Comparison of ENCODE assay signal across 13 cellular contexts in genomic region chr1:245045087-245045881, GRCh38.
DNase-seq lines count a peak whose midpoint lies in the region; ATAC-seq, FAIRE-seq and TF ChIP-seq lines count a peak whose summit lies in the region.
"Had no signal": no experiment of that assay in that cellular context is flagged by ENCODE, and none has a peak within 500 bp of the region (broad histone marks: within the 10 kb centered on the region; RNA-seq: fewer than 3 reads in every experiment).

No MANE protein-coding gene starts in this region.

- no peak overlapping the region for H4K8ac ChIP-seq in trophoblast cell (ENCODE audit: low read depth, low read length)

- H3K79me1 ChIP-seq in trophoblast cell (ENCODE audit: low read length) = no peaks in the 10 kb centered on the region

- no peak overlapping the region for H3K4me3 Mint-ChIP-seq in astrocyte (ENCODE audit: unreplicated experiment)
- H3K4me3 Mint-ChIP-seq: activated T-cell treated with anti-CD3 and anti-CD28 coated beads, Interleukin-2, amount 50 U/mL, for 72 hours had no signal

- H4K91ac ChIP-seq in trophoblast cell (ENCODE audit: low read depth, low read length) = no peak overlapping the region

- H2AK5ac ChIP-seq in trophoblast cell (ENCODE audit: low read length) = no peak overlapping the region

- H3K9ac ChIP-seq in astrocyte (ENCODE audit: low read length) = no peak overlapping the region
- no peak overlapping the region for H3K9ac ChIP-seq in rectal smooth muscle tissue (ENCODE audit: low read length)
- H3K9ac ChIP-seq in trophoblast cell (ENCODE audit: low read length) = no peak overlapping the region

- H3K27me3 ChIP-seq in astrocyte (ENCODE audit: insufficient read depth, low read length) (no peaks in the 10 kb centered on the region), heart right ventricle (no peaks in the 10 kb centered on the region), rectal smooth muscle tissue (ENCODE audit: control insufficient read depth, insufficient read depth, low read length) (no peaks in the 10 kb centered on the region), trophoblast cell (ENCODE audit: insufficient read depth, low read length) (no peaks in the 10 kb centered on the region)
- H3K27me3 ChIP-seq: neutrophil had no signal

- ATAC-seq in heart right ventricle (peak; percentile 34 to 84 (median 62)), GM18519 (IDR thresholded peaks at IDR 0.05; ENCODE audit: low FRiP score, unreplicated experiment) (no peak), GM21423 (IDR thresholded peaks at IDR 0.05; ENCODE audit: unreplicated experiment) (no peak)
- ATAC-seq: activated T-cell treated with anti-CD3 and anti-CD28 coated beads, Interleukin-2, amount 50 U/mL, for 72 hours had no signal

- TF ChIP-seq CTCF in astrocyte (IDR thresholded peaks at IDR 0.05; ENCODE audit: insufficient read depth, low read depth, low read length) (no peak), heart right ventricle (IDR thresholded peaks at IDR 0.05) (no peak)

- 64 to 72% methylated on average over 9 of the region's 9 CpGs for WGBS in heart right ventricle, 2 donors
- WGBS in trophoblast cell (ENCODE audit: extremely low coverage, insufficient coverage, insufficient read length) = no CpG with 5 or more reads among the region's 9 CpGs

- intact Hi-C loops in heart right ventricle (cut with DNase I) = loop anchor here in 8 of 10 donors (5.0 to 10.0 kb wide), 4 partner anchors 180 to 443 kb away; partner anchors contain the start of genes COX20 (in 4 of the 8) and HNRNPU (in 2 of the 8)

- H3K4me3 ChIP-seq in astrocyte (ENCODE audit: insufficient read depth, low read depth, low read length) (no peak overlapping the region), heart right ventricle (peak overlapping the region in 2 of 10 donors; percentile 1 to 8), rectal smooth muscle tissue (ENCODE audit: low read length) (peak overlapping the region; percentile 38), trophoblast cell (ENCODE audit: low read depth, low read length) (no peak overlapping the region)

- H2AFZ ChIP-seq in astrocyte (ENCODE audit: low read depth, low read length) (no peak overlapping the region), trophoblast cell (ENCODE audit: insufficient read depth, low read length, poor library complexity) (no peak overlapping the region)

- no peaks in the 10 kb centered on the region for H3K9me3 Mint-ChIP-seq in astrocyte (ENCODE audit: unreplicated experiment)
- H3K9me3 Mint-ChIP-seq: activated T-cell treated with anti-CD3 and anti-CD28 coated beads, Interleukin-2, amount 50 U/mL, for 72 hours had no signal

- H3K14ac ChIP-seq in trophoblast cell (ENCODE audit: low read length) = no peak overlapping the region

- no peak overlapping the region for H3K4ac ChIP-seq in trophoblast cell (ENCODE audit: low read depth, low read length)

- H4K20me1 ChIP-seq in astrocyte (ENCODE audit: insufficient read depth, low read length) = no peaks in the 10 kb centered on the region

- no peak overlapping the region for H2BK12ac ChIP-seq in trophoblast cell (ENCODE audit: low read length)

- H3K9me3 ChIP-seq in astrocyte (ENCODE audit: insufficient read depth, low read depth, low read length) = no peaks in the 10 kb centered on the region
- H3K9me3 ChIP-seq in heart right ventricle = no peaks in the 10 kb centered on the region
- no peaks in the 10 kb centered on the region for H3K9me3 ChIP-seq in trophoblast cell (ENCODE audit: insufficient read depth, low read depth, low read length)
- H3K9me3 ChIP-seq: neutrophil had no signal

- no peak overlapping the region for H3K18ac ChIP-seq in trophoblast cell (ENCODE audit: low read length)

- H3K23ac ChIP-seq in trophoblast cell (ENCODE audit: low read length) = no peak overlapping the region

- H3K4me1 ChIP-seq in astrocyte (ENCODE audit: insufficient read depth, low read length) (peaks cover 4% of the 10 kb centered on the region), heart right ventricle (peaks cover 0 to 43% (median 13%) of the 10 kb centered on the region in 9 donors), rectal smooth muscle tissue (ENCODE audit: control insufficient read depth, insufficient read depth, low read length) (peaks cover 3% of the 10 kb centered on the region), trophoblast cell (ENCODE audit: control insufficient read depth in 1 of 2, insufficient read depth in 2 of 2, low read length in 2 of 2) (no peaks in the 10 kb centered on the region)

- H3K27me3 Mint-ChIP-seq in astrocyte (ENCODE audit: low read depth, unreplicated experiment) = no peaks in the 10 kb centered on the region

- no peak overlapping the region for H2BK120ac ChIP-seq in trophoblast cell (ENCODE audit: insufficient read depth, low read length, poor library complexity)

- FAIRE-seq in astrocyte (lab: Jason Lieb, UNC) = no peak

- no peak overlapping the region for H3K27ac Mint-ChIP-seq in astrocyte (ENCODE audit: unreplicated experiment)
- H3K27ac Mint-ChIP-seq: activated T-cell treated with anti-CD3 and anti-CD28 coated beads, Interleukin-2, amount 50 U/mL, for 72 hours had no signal

- no peak overlapping the region for H4K12ac ChIP-seq in trophoblast cell (ENCODE audit: low read depth, low read length)

- H2BK5ac ChIP-seq in trophoblast cell (ENCODE audit: low read depth, low read length, poor library complexity) = no peak overlapping the region

- H3K4me1 Mint-ChIP-seq in astrocyte (ENCODE audit: low read depth, unreplicated experiment) = no peaks in the 10 kb centered on the region

- peak; percentile 70 for DNase-seq in HT-29 (ENCODE audit: low spot score)
- peak; percentile 17 for DNase-seq in astrocyte (ENCODE audit: low read depth)
- DNase-seq in heart right ventricle = peak in 1 of 2 donors; percentile 74
- no peak for DNase-seq in trophoblast cell
- DNase-seq in NCI-H1092 treated with DMSO at 0.1 percent for 48 hours (lab: John Stamatoyannopoulos, UW) = no peak
- DNase-seq: activated T-cell treated with anti-CD3 and anti-CD28 coated beads, Interleukin-2, amount 50 U/mL, for 72 hours; DMS79; NCI-H748 treated with DMSO at 0.1 percent for 48 hours; T1000 had no signal

- H3K4me2 ChIP-seq in astrocyte (ENCODE audit: low read length) (peak overlapping the region; percentile 9), trophoblast cell (ENCODE audit: low read length) (no peak overlapping the region)

- no peaks in the 10 kb centered on the region for H3K36me3 ChIP-seq in astrocyte (ENCODE audit: insufficient read depth, low read length)
- H3K36me3 ChIP-seq in heart right ventricle = no peaks in the 10 kb centered on the region
- H3K36me3 ChIP-seq in rectal smooth muscle tissue (ENCODE audit: control insufficient read depth, insufficient read depth, low read length) = no peaks in the 10 kb centered on the region
- no peaks in the 10 kb centered on the region for H3K36me3 ChIP-seq in trophoblast cell (ENCODE audit: control insufficient read depth in 1 of 2, insufficient read depth in 2 of 2, low read length in 2 of 2)
- H3K36me3 ChIP-seq: neutrophil had no signal

- peaks cover 6% of the 10 kb centered on the region for H3K36me3 Mint-ChIP-seq in astrocyte (ENCODE audit: low read depth, unreplicated experiment)

- H3K27ac ChIP-seq in astrocyte (ENCODE audit: low read depth, low read length) (no peak overlapping the region), heart right ventricle (peak overlapping the region in 6 of 10 donors; percentile 2 to 56 (median 34)), rectal smooth muscle tissue (ENCODE audit: low read depth, low read length) (no peak overlapping the region), trophoblast cell (ENCODE audit: low read depth, low read length) (no peak overlapping the region)
- H3K27ac ChIP-seq: neutrophil had no signal

- H3K79me2 ChIP-seq in astrocyte (ENCODE audit: insufficient read depth, low read length) = no peaks in the 10 kb centered on the region
- no peaks in the 10 kb centered on the region for H3K79me2 ChIP-seq in trophoblast cell (ENCODE audit: control insufficient read depth, insufficient read depth, low read length, poor library complexity)

Comparison
In these comparisons a context has a peak if more than half of its experiments do, and no peak if none do; other contexts are left out.
1. DNase-seq: peak in HT-29 (single experiment) and astrocyte (single experiment); none in trophoblast cell (0 of 2) and NCI-H1092 treated with DMSO at 0.1 percent for 48 hours (single experiment).
2. H3K27ac ChIP-seq: peak in heart right ventricle (6 of 10); none in astrocyte (single experiment), rectal smooth muscle tissue (single experiment) and trophoblast cell (single experiment).
3. ATAC-seq: peak in heart right ventricle (8 of 8); none in GM18519 (single experiment) and GM21423 (single experiment).